In genomic region chr7:111083423-111083822, GRCh38 we compare ENCODE assay signal across 9 cellular contexts. TPM values are rescaled to one million over a fixed set of nuclear protein-coding genes. Genes with fewer than 3 reads are reported as not detected.
A peak's percentile ranks its signal among the peaks of the same experiment; 100 is the strongest.
DNase-seq lines count a peak whose midpoint lies in the region; ATAC-seq and TF ChIP-seq lines count a peak whose summit lies in the region.
"Had no signal": no experiment of that assay in that cellular context is flagged by ENCODE, and none has a peak within 500 bp of the region (broad histone marks: within the 10 kb centered on the region; RNA-seq: fewer than 3 reads in every experiment).

No MANE protein-coding gene starts in this region.

- ATAC-seq in GM18858 (IDR thresholded peaks at IDR 0.05; ENCODE audit: unreplicated experiment), result peak; percentile 98
- ATAC-seq in HG02763 (IDR thresholded peaks at IDR 0.05; ENCODE audit: unreplicated experiment), result peak; percentile 99
- no peak for ATAC-seq in heart left ventricle

- H3K4me1 ChIP-seq in spleen (peaks cover 6 to 31% (median 20%) of the 10 kb centered on the region in 6 donors), heart left ventricle (peaks cover 0 to 15% (median 0%) of the 10 kb centered on the region in 12 donors)

- 5 to 11% (median 7%) methylated on average over 5 of the region's 5 CpGs for WGBS in spleen, 5 donors
- WGBS in heart left ventricle, 4 donors, result 55 to 63% (median 61%) methylated on average over 5 of the region's 5 CpGs

- H3K27me3 ChIP-seq in spleen (replicated peaks in 1 of 7), result no peaks in the 10 kb centered on the region
- no peaks in the 10 kb centered on the region for H3K27me3 ChIP-seq in heart left ventricle

- no peak overlapping the region for H3K4me3 ChIP-seq in spleen
- no peak overlapping the region for H3K4me3 ChIP-seq in heart left ventricle

- DNase-seq in RPMI7951 (ENCODE audit: low read depth) (peak; percentile 70), brain pericyte (ENCODE audit: low read depth, low spot score) (peak; percentile 37), NCI-H1436 treated with DMSO at 0.1 percent for 48 hours (lab: John Stamatoyannopoulos, UW) (no peak), spleen (no peak), heart left ventricle (no peak)
- peak; percentile 29 for DNase-seq in stimulated activated naive CD4-positive, alpha-beta T cell treated with Interleukin-2 at 50 U/mL for 16 hours (lab: John Stamatoyannopoulos, UW)

- no peak for TF ChIP-seq POLR2A in spleen (IDR thresholded peaks at IDR 0.05)
- no peak for TF ChIP-seq POLR2A in heart left ventricle (IDR thresholded peaks at IDR 0.05)

- TF ChIP-seq CTCF in spleen (IDR thresholded peaks at IDR 0.05 in 8 of 11, conservative IDR thresholded peaks at IDR 0.05 in 3 of 11) (no peak), heart left ventricle (IDR thresholded peaks at IDR 0.05) (no peak)

- H3K27ac ChIP-seq in spleen (peak overlapping the region in 2 of 8 donors; percentile 18 to 23), heart left ventricle (no peak overlapping the region)

- no peaks in the 10 kb centered on the region for H3K36me3 ChIP-seq in spleen
- H3K36me3 ChIP-seq in heart left ventricle, result no peaks in the 10 kb centered on the region

- H3K9me3 ChIP-seq in spleen (no peaks in the 10 kb centered on the region), heart left ventricle (no peaks in the 10 kb centered on the region)

- intact Hi-C loops in spleen (cut with DNase I; ENCODE audit: low total_unique reads) (no loop called here), heart left ventricle (cut with DNase I) (no loop called here)

RNA-seq across cellular contexts. Expression of gene LRRN3, which starts 7.5 kb away (rescaled TPM):
- total RNA-seq in RPMI7951 (2014; rRNA removed; shearing (Covaris generic)), result 2.4 and 3.4 TPM in 2 replicates
- total RNA-seq in spleen (1 to 10 TPM in 2 of 7 donors, under 1 TPM in 4, not detected in 1; 0.17 to 1.7 (median 0.34) TPM), heart left ventricle (10 to 100 TPM in 1 of 9 donors, 1 to 10 TPM in 6, under 1 TPM in 2; 0.52 to 11.0 (median 2.3) TPM)
- polyA plus RNA-seq in spleen (under 1 TPM; 0.10 to 0.50 (median 0.13) TPM), heart left ventricle (1 to 10 TPM in 1 of 2 donors, under 1 TPM in 1; 0.89 to 2.4 TPM)
- total RNA-seq: pulmonary artery endothelial cell had no signal

Comparison
In these comparisons a context has a peak if more than half of its experiments do, and no peak if none do; other contexts are left out.
1. ATAC-seq: peak in GM18858 (single experiment) and HG02763 (single experiment); none in heart left ventricle (0 of 4).
2. DNase-seq: peak in RPMI7951 (single experiment), brain pericyte (single experiment) and stimulated activated naive CD4-positive, alpha-beta T cell treated with Interleukin-2 at 50 U/mL for 16 hours (single experiment); none in NCI-H1436 treated with DMSO at 0.1 percent for 48 hours (single experiment), spleen (single experiment) and heart left ventricle (0 of 5).